Comparison of ENCODE assay signal across 1 cellular context in the genomic region with DNA sequence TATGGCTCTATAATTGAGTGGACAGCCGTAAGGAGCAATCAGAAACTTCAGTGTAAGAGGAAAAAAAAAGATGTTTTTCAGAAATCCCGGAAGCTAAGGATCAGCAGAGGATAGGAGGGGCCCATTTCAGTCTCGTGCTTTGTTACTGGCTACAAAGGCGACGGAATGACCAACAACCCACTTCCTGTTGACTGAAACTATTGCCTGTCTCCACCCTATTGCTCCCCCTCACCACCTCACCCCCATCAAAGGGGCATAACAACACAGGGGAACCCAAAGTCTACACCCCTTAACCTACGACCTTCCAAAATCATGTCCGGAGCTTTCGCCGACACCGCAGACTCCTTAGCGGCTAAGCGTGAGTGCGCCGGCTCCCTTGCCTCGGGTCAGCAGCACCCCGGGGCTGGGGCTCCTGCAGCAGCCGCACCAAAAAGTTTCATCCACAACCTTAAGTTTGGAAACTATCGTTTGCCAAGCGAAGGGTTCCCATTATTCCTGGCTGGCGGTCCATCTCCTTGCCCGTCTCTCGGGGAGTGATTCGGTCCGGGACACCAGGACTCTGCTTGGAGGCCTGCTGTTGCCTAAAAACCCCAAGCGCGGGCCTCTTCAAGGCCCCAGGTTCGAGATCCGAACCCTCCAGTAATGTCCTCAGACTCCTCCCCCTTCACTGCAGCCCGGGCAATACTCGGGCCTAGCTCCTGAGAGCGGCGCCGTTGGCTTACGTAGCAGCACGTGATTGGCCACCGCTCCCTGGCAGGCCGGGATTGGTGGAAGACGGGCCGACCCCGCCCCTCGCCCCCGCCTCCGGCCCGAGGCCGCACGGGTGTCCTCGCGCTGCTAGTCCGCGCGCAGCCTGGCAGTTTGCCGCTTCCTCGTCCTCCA.
TF ChIP-seq lines count a peak whose summit lies in the region.

Gene TPP2 (plus strand): TSS at position 840 of the 882 bp plus-strand sequence. CDS start 53 bp downstream, outside the sequence.

TF ChIP-seq in HepG2, 621 proteins besides CTCF, POLR2A, EP300 and RAD21 (continued from another document and continues in another):
- TF ChIP-seq, protein P1, sequence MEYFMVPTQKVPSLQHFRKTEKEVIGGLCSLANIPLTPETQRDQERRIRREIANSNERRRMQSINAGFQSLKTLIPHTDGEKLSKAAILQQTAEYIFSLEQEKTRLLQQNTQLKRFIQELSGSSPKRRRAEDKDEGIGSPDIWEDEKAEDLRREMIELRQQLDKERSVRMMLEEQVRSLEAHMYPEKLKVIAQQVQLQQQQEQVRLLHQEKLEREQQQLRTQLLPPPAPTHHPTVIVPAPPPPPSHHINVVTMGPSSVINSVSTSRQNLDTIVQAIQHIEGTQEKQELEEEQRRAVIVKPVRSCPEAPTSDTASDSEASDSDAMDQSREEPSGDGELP (IDR thresholded peaks at IDR 0.05; ENCODE audit: borderline replicate concordance, low read depth), result no peak
- TF ChIP-seq TBL1XR1 (IDR thresholded peaks at IDR 0.05; ENCODE audit: borderline replicate concordance, low read length, partially characterized antibody) (peak; percentile 75), POGZ (CRISPR knock-in tag; IDR thresholded peaks at IDR 0.05) (peak; percentile 93), PHF20 (CRISPR knock-in tag; IDR thresholded peaks at IDR 0.05) (peak; percentile 86), HNF4A (CRISPR knock-in tag; IDR thresholded peaks at IDR 0.05) (no peak), MNT (IDR thresholded peaks at IDR 0.05) (peak; percentile 44), ZNF776 (CRISPR knock-in tag; IDR thresholded peaks at IDR 0.05) (peak; percentile 49), STAG1 (CRISPR knock-in tag; IDR thresholded peaks at IDR 0.05) (no peak), ARHGAP35 (CRISPR knock-in tag; IDR thresholded peaks at IDR 0.05; ENCODE audit: borderline replicate concordance) (no peak), HNRNPL (IDR thresholded peaks at IDR 0.05; ENCODE audit: low read depth, low read length) (0 out of 2 replicates have a peak, but pooled peaks have one; percentile 16), ZNF691 (CRISPR knock-in tag; IDR thresholded peaks at IDR 0.05; ENCODE audit: borderline replicate concordance, low read depth) (peak; percentile 42; the same call in 1 of the 2 replicates), ZNF550 (CRISPR knock-in tag; IDR thresholded peaks at IDR 0.05; ENCODE audit: borderline replicate concordance) (no peak), GLMP (CRISPR knock-in tag; IDR thresholded peaks at IDR 0.05; ENCODE audit: borderline replicate concordance) (no peak; the same call in 1 of the 2 replicates), KDM5A (IDR thresholded peaks at IDR 0.05; ENCODE audit: borderline replicate concordance, low read length) (peak; percentile 84; the same call in 1 of the 2 replicates), SP1 (IDR thresholded peaks at IDR 0.05) (no peak), SP1 (CRISPR knock-in tag; IDR thresholded peaks at IDR 0.05) (peak; percentile 85), KMT2A (CRISPR knock-in tag; IDR thresholded peaks at IDR 0.05) (no peak; the same call in none of the 2 replicates), MBNL3 (CRISPR knock-in tag; conservative IDR thresholded peaks at IDR 0.05) (no peak), ZBTB8A (CRISPR knock-in tag; IDR thresholded peaks at IDR 0.05; ENCODE audit: borderline replicate concordance, low read depth) (no peak; the same call in 1 of the 2 replicates), DR1 (CRISPR knock-in tag; IDR thresholded peaks at IDR 0.05) (peak; percentile 71), ZNF607 (CRISPR knock-in tag; IDR thresholded peaks at IDR 0.05; ENCODE audit: borderline replicate concordance) (peak; percentile 65), ZFP62 (CRISPR knock-in tag; IDR thresholded peaks at IDR 0.05) (no peak), SPEN (CRISPR knock-in tag; IDR thresholded peaks at IDR 0.05; ENCODE audit: low read depth) (peak; percentile 82), ZNF703 (CRISPR knock-in tag; IDR thresholded peaks at IDR 0.05; ENCODE audit: borderline replicate concordance) (peak; percentile 91), TEAD2 (CRISPR knock-in tag; IDR thresholded peaks at IDR 0.05) (no peak), CHD4 (IDR thresholded peaks at IDR 0.05; ENCODE audit: borderline replicate concordance, low read length) (peak; percentile 91; the same call in 1 of the 2 replicates), SP5 (CRISPR knock-in tag; IDR thresholded peaks at IDR 0.05; ENCODE audit: borderline replicate concordance, low read depth) (peak; percentile 64), MTF2 (CRISPR knock-in tag; IDR thresholded peaks at IDR 0.05; ENCODE audit: borderline replicate concordance) (no peak), NFIB (CRISPR knock-in tag; IDR thresholded peaks at IDR 0.05; ENCODE audit: borderline replicate concordance) (no peak), NFKBIZ (CRISPR knock-in tag; IDR thresholded peaks at IDR 0.05) (peak; percentile 32; the same call in 1 of the 2 replicates), GZF1 (CRISPR knock-in tag; IDR thresholded peaks at IDR 0.05) (no peak), NONO (IDR thresholded peaks at IDR 0.05) (no peak), NONO (CRISPR knock-in tag; conservative IDR thresholded peaks at IDR 0.05) (peak; percentile 89), ZNF234 (CRISPR knock-in tag; conservative IDR thresholded peaks at IDR 0.05) (no peak), ZNF337 (CRISPR knock-in tag; IDR thresholded peaks at IDR 0.05; ENCODE audit: borderline replicate concordance, low read depth) (no peak), NFIC (IDR thresholded peaks at IDR 0.05; ENCODE audit: low read length) (peak; percentile 60; the same call in 1 of the 2 replicates), ZNF17 (CRISPR knock-in tag; IDR thresholded peaks at IDR 0.05) (no peak), ZNF709 (CRISPR knock-in tag; IDR thresholded peaks at IDR 0.05) (peak; percentile 86; the same call in 1 of the 2 replicates), TAF15 (IDR thresholded peaks at IDR 0.05; ENCODE audit: low read depth, low read length, poor library complexity, severe bottlenecking) (no peak), ZNF30 (CRISPR knock-in tag; IDR thresholded peaks at IDR 0.05) (no peak), ZNF431 (CRISPR knock-in tag; IDR thresholded peaks at IDR 0.05; ENCODE audit: borderline replicate concordance, low read depth) (no peak), GPN1 (CRISPR knock-in tag; IDR thresholded peaks at IDR 0.05; ENCODE audit: borderline replicate concordance) (no peak), ZNF562 (CRISPR knock-in tag; IDR thresholded peaks at IDR 0.05; ENCODE audit: borderline replicate concordance) (no peak), ZNF567 (CRISPR knock-in tag; IDR thresholded peaks at IDR 0.05; ENCODE audit: borderline replicate concordance) (no peak), ERF (CRISPR knock-in tag; IDR thresholded peaks at IDR 0.05) (peak; percentile 50; the same call in 1 of the 2 replicates), ATF1 (CRISPR knock-in tag; IDR thresholded peaks at IDR 0.05) (peak; percentile 96), SAFB2 (CRISPR knock-in tag; IDR thresholded peaks at IDR 0.05; ENCODE audit: borderline replicate concordance, low read depth) (no peak; the same call in 1 of the 2 replicates), LCORL (IDR thresholded peaks at IDR 0.05) (no peak; the same call in 1 of the 2 replicates), LCORL (CRISPR knock-in tag; IDR thresholded peaks at IDR 0.05) (no peak; the same call in none of the 2 replicates), MED8 (CRISPR knock-in tag; IDR thresholded peaks at IDR 0.05; ENCODE audit: insufficient replicate concordance) (no peak), ZBTB1 (CRISPR knock-in tag; IDR thresholded peaks at IDR 0.05; ENCODE audit: borderline replicate concordance) (no peak), ZNF484 (CRISPR knock-in tag; IDR thresholded peaks at IDR 0.05; ENCODE audit: borderline replicate concordance, low read depth) (no peak), ZC3H4 (CRISPR knock-in tag; IDR thresholded peaks at IDR 0.05; ENCODE audit: borderline replicate concordance) (no peak)
- TF ChIP-seq, protein P2, sequence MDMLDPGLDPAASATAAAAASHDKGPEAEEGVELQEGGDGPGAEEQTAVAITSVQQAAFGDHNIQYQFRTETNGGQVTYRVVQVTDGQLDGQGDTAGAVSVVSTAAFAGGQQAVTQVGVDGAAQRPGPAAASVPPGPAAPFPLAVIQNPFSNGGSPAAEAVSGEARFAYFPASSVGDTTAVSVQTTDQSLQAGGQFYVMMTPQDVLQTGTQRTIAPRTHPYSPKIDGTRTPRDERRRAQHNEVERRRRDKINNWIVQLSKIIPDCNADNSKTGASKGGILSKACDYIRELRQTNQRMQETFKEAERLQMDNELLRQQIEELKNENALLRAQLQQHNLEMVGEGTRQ (IDR thresholded peaks at IDR 0.05; ENCODE audit: low read depth, low read length), result peak; percentile 65
- TF ChIP-seq, protein P2 (CRISPR knock-in tag; IDR thresholded peaks at IDR 0.05; ENCODE audit: borderline replicate concordance), result no peak; the same call in 1 of the 2 replicates
- TF ChIP-seq, protein P3, sequence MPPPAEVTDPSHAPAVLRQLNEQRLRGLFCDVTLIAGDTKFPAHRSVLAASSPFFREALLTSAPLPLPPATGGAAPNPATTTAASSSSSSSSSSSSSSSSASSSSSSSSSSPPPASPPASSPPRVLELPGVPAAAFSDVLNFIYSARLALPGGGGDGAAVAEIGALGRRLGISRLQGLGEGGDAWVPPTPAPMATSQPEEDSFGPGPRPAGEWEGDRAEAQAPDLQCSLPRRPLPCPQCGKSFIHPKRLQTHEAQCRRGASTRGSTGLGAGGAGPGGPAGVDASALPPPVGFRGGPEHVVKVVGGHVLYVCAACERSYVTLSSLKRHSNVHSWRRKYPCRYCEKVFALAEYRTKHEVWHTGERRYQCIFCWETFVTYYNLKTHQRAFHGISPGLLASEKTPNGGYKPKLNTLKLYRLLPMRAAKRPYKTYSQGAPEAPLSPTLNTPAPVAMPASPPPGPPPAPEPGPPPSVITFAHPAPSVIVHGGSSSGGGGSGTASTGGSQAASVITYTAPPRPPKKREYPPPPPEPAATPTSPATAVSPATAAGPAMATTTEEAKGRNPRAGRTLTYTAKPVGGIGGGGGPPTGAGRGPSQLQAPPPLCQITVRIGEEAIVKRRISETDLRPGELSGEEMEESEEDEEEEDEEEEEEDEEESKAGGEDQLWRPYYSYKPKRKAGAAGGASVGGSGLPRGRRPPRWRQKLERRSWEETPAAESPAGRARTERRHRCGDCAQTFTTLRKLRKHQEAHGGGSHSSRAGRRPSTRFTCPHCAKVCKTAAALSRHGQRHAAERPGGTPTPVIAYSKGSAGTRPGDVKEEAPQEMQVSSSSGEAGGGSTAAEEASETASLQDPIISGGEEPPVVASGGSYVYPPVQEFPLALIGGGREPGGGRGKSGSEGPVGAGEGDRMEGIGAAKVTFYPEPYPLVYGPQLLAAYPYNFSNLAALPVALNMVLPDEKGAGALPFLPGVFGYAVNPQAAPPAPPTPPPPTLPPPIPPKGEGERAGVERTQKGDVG (CRISPR knock-in tag; IDR thresholded peaks at IDR 0.05; ENCODE audit: borderline replicate concordance), result 0 out of 2 replicates have a peak, but pooled peaks have one; percentile 34
- TF ChIP-seq, protein P4, sequence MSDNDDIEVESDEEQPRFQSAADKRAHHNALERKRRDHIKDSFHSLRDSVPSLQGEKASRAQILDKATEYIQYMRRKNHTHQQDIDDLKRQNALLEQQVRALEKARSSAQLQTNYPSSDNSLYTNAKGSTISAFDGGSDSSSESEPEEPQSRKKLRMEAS (IDR thresholded peaks at IDR 0.05), result peak; percentile 88
- TF ChIP-seq, protein P5, sequence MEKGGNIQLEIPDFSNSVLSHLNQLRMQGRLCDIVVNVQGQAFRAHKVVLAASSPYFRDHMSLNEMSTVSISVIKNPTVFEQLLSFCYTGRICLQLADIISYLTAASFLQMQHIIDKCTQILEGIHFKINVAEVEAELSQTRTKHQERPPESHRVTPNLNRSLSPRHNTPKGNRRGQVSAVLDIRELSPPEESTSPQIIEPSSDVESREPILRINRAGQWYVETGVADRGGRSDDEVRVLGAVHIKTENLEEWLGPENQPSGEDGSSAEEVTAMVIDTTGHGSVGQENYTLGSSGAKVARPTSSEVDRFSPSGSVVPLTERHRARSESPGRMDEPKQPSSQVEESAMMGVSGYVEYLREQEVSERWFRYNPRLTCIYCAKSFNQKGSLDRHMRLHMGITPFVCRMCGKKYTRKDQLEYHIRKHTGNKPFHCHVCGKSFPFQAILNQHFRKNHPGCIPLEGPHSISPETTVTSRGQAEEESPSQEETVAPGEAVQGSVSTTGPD (CRISPR knock-in tag; IDR thresholded peaks at IDR 0.05), result no peak
